In genomic region chr5:28214292-28214691, GRCh38 we compare ENCODE assay signal across 27 cellular contexts.
"Had no signal": no experiment of that assay in that cellular context is flagged by ENCODE, and none has a peak within 500 bp of the region (broad histone marks: within the 10 kb centered on the region; RNA-seq: fewer than 3 reads in every experiment).

No MANE protein-coding gene starts in this region.

- H3K27me3 Mint-ChIP-seq: progenitor cell of endocrine pancreas; stimulated activated naive B cell treated with anti-CD40 and anti-IgM and Interleukin-4, amounts not matched to agents 10 μg/mL and 1 μg/mL and 100 μg/mL, for 72 hours; stimulated activated naive CD8-positive, alpha-beta T cell treated with anti-CD3 and anti-CD28 coated beads, Interleukin-15, Interleukin-2, amounts not matched to agents 100 ng/mL and 50 ng/mL, for 24 hours had no signal

- H3K36me3 Mint-ChIP-seq: natural killer cell; neural progenitor cell; stimulated activated effector memory CD8-positive, alpha-beta T cell treated with anti-CD3 and anti-CD28 coated beads, Interleukin-12 subunit alpha, Interleukin-12 subunit beta, amount 100 ng/mL, for 72 hours; stimulated activated naive B cell treated with anti-CD40 and anti-IgM and Interleukin-4, amounts not matched to agents 10 μg/mL and 1 μg/mL and 100 μg/mL, for 72 hours had no signal

- H3K4me3 ChIP-seq: neural progenitor cell, ovary, psoas muscle, right lobe of liver, sigmoid colon, stomach, thoracic aorta, thyroid gland, tibial nerve, upper lobe of left lung, vagina had no signal

- H2AFZ ChIP-seq: parathyroid adenoma had no signal

- H3K36me3 ChIP-seq: neural progenitor cell, neutrophil, ovary, right lobe of liver, sigmoid colon, stomach, thoracic aorta, thyroid gland, tibial nerve, upper lobe of left lung, vagina had no signal

- H3K4me3 Mint-ChIP-seq: natural killer cell; nephron; neural progenitor cell; stimulated activated effector memory CD8-positive, alpha-beta T cell treated with anti-CD3 and anti-CD28 coated beads, Interleukin-12 subunit alpha, Interleukin-12 subunit beta, amount 100 ng/mL, for 72 hours; stimulated activated naive B cell treated with anti-CD40 and anti-IgM and Interleukin-4, amounts not matched to agents 10 μg/mL and 1 μg/mL and 100 μg/mL, for 72 hours; stimulated activated naive CD8-positive, alpha-beta T cell treated with anti-CD3 and anti-CD28 coated beads, Interleukin-15, Interleukin-2, amounts not matched to agents 100 ng/mL and 50 ng/mL, for 24 hours had no signal

- ATAC-seq: natural killer cell; psoas muscle; right cardiac atrium; right lobe of liver; stimulated activated effector memory CD8-positive, alpha-beta T cell treated with anti-CD3 and anti-CD28 coated beads, Interleukin-12 subunit alpha, Interleukin-12 subunit beta, amount 100 ng/mL, for 72 hours had no signal

- H3K9me3 ChIP-seq: neutrophil, ovary, right lobe of liver, sigmoid colon, thoracic aorta, thyroid gland, vagina had no signal

- H3K4me1 ChIP-seq: neural progenitor cell, parathyroid adenoma, psoas muscle, right lobe of liver, sigmoid colon, stomach, thyroid gland, tibial nerve, upper lobe of left lung, vagina had no signal

- H3K79me2 ChIP-seq: parathyroid adenoma had no signal

- H3K27me3 ChIP-seq: neural progenitor cell, neutrophil, ovary, right lobe of liver, sigmoid colon, stomach, thyroid gland, tibial nerve, upper lobe of left lung, vagina had no signal

- H3K27ac ChIP-seq: neural progenitor cell, neutrophil, ovary, parathyroid adenoma, psoas muscle, right lobe of liver, sigmoid colon, stomach, thoracic aorta, thyroid gland, tibial nerve, upper lobe of left lung, vagina had no signal

- H3K4me1 Mint-ChIP-seq: natural killer cell; nephron; neural progenitor cell; stimulated activated effector memory CD8-positive, alpha-beta T cell treated with anti-CD3 and anti-CD28 coated beads, Interleukin-12 subunit alpha, Interleukin-12 subunit beta, amount 100 ng/mL, for 72 hours; stimulated activated naive B cell treated with anti-CD40 and anti-IgM and Interleukin-4, amounts not matched to agents 10 μg/mL and 1 μg/mL and 100 μg/mL, for 72 hours had no signal

- H3K27ac Mint-ChIP-seq: natural killer cell; nephron; neural progenitor cell; progenitor cell of endocrine pancreas; stimulated activated effector memory CD8-positive, alpha-beta T cell treated with anti-CD3 and anti-CD28 coated beads, Interleukin-12 subunit alpha, Interleukin-12 subunit beta, amount 100 ng/mL, for 72 hours; stimulated activated naive B cell treated with anti-CD40 and anti-IgM and Interleukin-4, amounts not matched to agents 10 μg/mL and 1 μg/mL and 100 μg/mL, for 72 hours; stimulated activated naive CD8-positive, alpha-beta T cell treated with anti-CD3 and anti-CD28 coated beads, Interleukin-15, Interleukin-2, amounts not matched to agents 100 ng/mL and 50 ng/mL, for 24 hours had no signal

- H3K9ac ChIP-seq: neural progenitor cell, parathyroid adenoma had no signal

- H3K4me2 ChIP-seq: neural progenitor cell had no signal

- DNase-seq: natural killer cell; nucleus accumbens; ovary; psoas muscle; right cardiac atrium; right lobe of liver; sigmoid colon; small intestine; stimulated activated CD4-positive, alpha-beta T cell treated with anti-CD3 and anti-CD28 coated beads, Interleukin-15, amount 100 ng/mL, for 24 hours; stimulated activated CD4-positive, alpha-beta T cell treated with anti-CD3 and anti-CD28 coated beads, Interleukin-2, amount 100 ng/mL, for 24 hours; stimulated activated CD4-positive, alpha-beta T cell treated with anti-CD3 and anti-CD28 coated beads, Interleukin-2, amount 100 ng/mL, for 48 hours; stimulated activated CD4-positive, alpha-beta T cell treated with anti-CD3 and anti-CD28 coated beads, Interleukin-4, amount 100 ng/mL, for 24 hours; stimulated activated naive B cell treated with anti-CD40 and anti-IgM and Interleukin-4, amounts not matched to agents 10 μg/mL and 1 μg/mL and 100 μg/mL, for 72 hours; stimulated activated naive CD4-positive, alpha-beta T cell treated with Interleukin-2 at 50 U/mL for 16 hours; stomach; thyroid gland; upper lobe of left lung had no signal
